Comparison of ENCODE assay signal across 16 cellular contexts in the genomic region with DNA sequence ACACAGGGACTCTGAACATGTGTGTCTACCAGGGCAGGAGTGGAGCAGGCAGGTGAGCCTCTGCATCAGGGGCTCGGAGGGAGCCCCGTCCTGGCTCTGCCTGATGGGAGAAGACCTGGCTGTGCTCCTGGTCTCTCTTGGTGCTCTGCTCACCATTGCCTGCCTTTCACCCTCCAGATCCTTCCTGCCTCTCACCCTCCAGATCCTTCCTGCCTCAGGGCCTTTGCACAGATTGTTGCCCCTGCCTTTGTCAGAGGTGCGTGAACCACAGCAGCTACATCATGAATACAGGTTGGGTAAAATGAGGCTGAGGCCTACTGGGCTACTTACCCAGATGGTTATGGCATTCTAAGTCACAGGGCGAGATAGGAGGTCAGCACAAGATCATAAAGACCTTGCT. TPM values are rescaled to one million over a fixed set of nuclear protein-coding genes. Genes with fewer than 3 reads are reported as not detected.
DNase-seq lines count a peak whose midpoint lies in the region; ATAC-seq, FAIRE-seq and TF ChIP-seq lines count a peak whose summit lies in the region.
"Had no signal": no experiment of that assay in that cellular context is flagged by ENCODE, and none has a peak within 500 bp of the region (broad histone marks: within the 10 kb centered on the region; RNA-seq: fewer than 3 reads in every experiment).

No MANE protein-coding gene starts in this region.

- POLR2A ChIA-PET in WTC11 (lab: Charles Lee): no interaction called here

- H3K9me3 Mint-ChIP-seq in GM23338: peaks cover 14% of the 10 kb centered on the region; the same call in 2 of the 3 replicates
- H3K9me3 Mint-ChIP-seq in WTC11: peaks cover 23% of the 10 kb centered on the region
- H3K9me3 Mint-ChIP-seq in osteocyte (ENCODE audit: unreplicated experiment): peaks cover 6% of the 10 kb centered on the region
- H3K9me3 Mint-ChIP-seq: CD4-positive, CD25-positive, alpha-beta regulatory T cell had no signal

- DNase-seq in GM23338 (ENCODE audit: low spot score) (no peak), WTC11 (ENCODE audit: low spot score) (no peak), hepatocyte (ENCODE audit: low spot score) (no peak), osteocyte (ENCODE audit: extremely low spot score, unreplicated experiment) (no peak), hypothalamus (lab: John Stamatoyannopoulos, UW) (no peak), NCI-H446 (lab: John Stamatoyannopoulos, UW) (no peak), GM19239 (ENCODE audit: insufficient read length, low spot score) (no peak)
- no peak for DNase-seq in stimulated activated CD4-positive, alpha-beta T cell treated with anti-CD3 and anti-CD28 coated beads, Interleukin-1b, Interleukin-23, amount 100 ng/mL, for 48 hours
- DNase-seq: AML-193; CD4-positive, CD25-positive, alpha-beta regulatory T cell; HCEC 1CT; NCI-H1048; NCI-H1694; NCI-H69; SHP77 had no signal

- TF ChIP-seq CTCF in GM23338 (conservative IDR thresholded peaks at IDR 0.05; ENCODE audit: low read depth in 2 of 2) (no peak), WTC11 (IDR thresholded peaks at IDR 0.05) (no peak), hepatocyte (IDR thresholded peaks at IDR 0.05; ENCODE audit: poor library complexity) (no peak), osteocyte (IDR thresholded peaks at IDR 0.05) (no peak)

- H3K4me3 Mint-ChIP-seq in GM23338 (no peak overlapping the region), WTC11 (no peak overlapping the region), osteocyte (ENCODE audit: unreplicated experiment) (peak overlapping the region; percentile 34)
- H3K4me3 Mint-ChIP-seq: CD4-positive, CD25-positive, alpha-beta regulatory T cell had no signal

- H3K4me3 ChIP-seq in GM23338 (no peak overlapping the region), hepatocyte (no peak overlapping the region)

- H3F3A ChIP-seq in GM23338 (replicated peaks; ENCODE audit: low read depth): peaks cover 14% of the 10 kb centered on the region

- WGBS in hepatocyte (ENCODE audit: low lambda C conversion rate, missing lambda C conversion rate): 98% methylated on average over 4 of the region's 4 CpGs

- FAIRE-seq in GM19239 (lab: Jason Lieb, UNC): no peak

- H3K27ac ChIP-seq in GM23338 (ENCODE audit: low read depth): peak overlapping the region; percentile 92
- H3K27ac ChIP-seq in hepatocyte: no peak overlapping the region

- H3K4me2 ChIP-seq in GM23338: no peak overlapping the region
- peak overlapping the region; percentile 40 for H3K4me2 ChIP-seq in hepatocyte

- H3K27ac Mint-ChIP-seq in GM23338 (peak overlapping the region; percentile 84; the same call in 1 of the 2 replicates), WTC11 (peak overlapping the region; percentile 92), osteocyte (ENCODE audit: unreplicated experiment) (peak overlapping the region; percentile 87)
- H3K27ac Mint-ChIP-seq: CD4-positive, CD25-positive, alpha-beta regulatory T cell had no signal

- CTCF ChIA-PET in WTC11 (lab: Charles Lee): no interaction called here

- H2AFZ ChIP-seq in GM23338 (no peak overlapping the region), hepatocyte (no peak overlapping the region)

- no peaks in the 10 kb centered on the region for H3K27me3 ChIP-seq in GM23338 (ENCODE audit: insufficient read depth)
- no peaks in the 10 kb centered on the region for H3K27me3 ChIP-seq in hepatocyte

- H3K27me3 Mint-ChIP-seq in GM23338 (ENCODE audit: insufficient read depth, low read depth, poor library complexity) (peaks cover 6% of the 10 kb centered on the region), WTC11 (ENCODE audit: low read depth) (no peaks in the 10 kb centered on the region), osteocyte (ENCODE audit: unreplicated experiment) (no peaks in the 10 kb centered on the region)
- H3K27me3 Mint-ChIP-seq: CD4-positive, CD25-positive, alpha-beta regulatory T cell had no signal

- peaks cover 14% of the 10 kb centered on the region for H3K4me1 ChIP-seq in GM23338 (ENCODE audit: insufficient read depth)
- H3K4me1 ChIP-seq in hepatocyte (ENCODE audit: insufficient read depth): peaks cover 5% of the 10 kb centered on the region

- H3K36me3 ChIP-seq in GM23338 (ENCODE audit: insufficient read depth): no peaks in the 10 kb centered on the region
- no peaks in the 10 kb centered on the region for H3K36me3 ChIP-seq in hepatocyte (replicated peaks; ENCODE audit: insufficient read depth, low read depth)

- peaks cover 51% of the 10 kb centered on the region; the same call in 1 of the 2 replicates for H3K79me2 ChIP-seq in GM23338 (replicated peaks; ENCODE audit: insufficient read depth)
- no peaks in the 10 kb centered on the region for H3K79me2 ChIP-seq in hepatocyte

- H3K36me3 Mint-ChIP-seq in GM23338 (ENCODE audit: low read depth) (peaks cover 49% of the 10 kb centered on the region), WTC11 (peaks cover 28% of the 10 kb centered on the region), osteocyte (ENCODE audit: unreplicated experiment) (peaks cover 15% of the 10 kb centered on the region)
- H3K36me3 Mint-ChIP-seq: CD4-positive, CD25-positive, alpha-beta regulatory T cell had no signal

- H3K4me1 Mint-ChIP-seq in GM23338 (peaks cover 15% of the 10 kb centered on the region), WTC11 (peaks cover 15% of the 10 kb centered on the region), osteocyte (ENCODE audit: unreplicated experiment) (peaks cover 66% of the 10 kb centered on the region)

- H4K20me1 ChIP-seq in GM23338 (replicated peaks; ENCODE audit: insufficient read depth): no peaks in the 10 kb centered on the region
- H4K20me1 ChIP-seq in hepatocyte (ENCODE audit: insufficient read depth, poor library complexity, severe bottlenecking): no peaks in the 10 kb centered on the region

- H3K9me3 ChIP-seq in hepatocyte (ENCODE audit: low read depth): no peaks in the 10 kb centered on the region

- H3K9me2 ChIP-seq in GM23338 (ENCODE audit: insufficient read depth) (no peaks in the 10 kb centered on the region), hepatocyte (replicated peaks; ENCODE audit: insufficient read depth) (no peaks in the 10 kb centered on the region)

- no peak; the same call in 2 of the 3 replicates for ATAC-seq in GM23338
- no peak for ATAC-seq in WTC11

TF ChIP-seq in GM23338, 12 proteins besides CTCF, POLR2A, EP300 and RAD21 (continues in another document):
- TF ChIP-seq EZH2phosphoT487 (IDR thresholded peaks at IDR 0.05; ENCODE audit: unreplicated experiment): no peak
- TF ChIP-seq CREB1 (CRISPR knock-in tag; IDR thresholded peaks at IDR 0.05; ENCODE audit: low read depth): no peak

TF ChIP-seq in WTC11, 78 proteins besides CTCF, POLR2A, EP300 and RAD21:
- TF ChIP-seq ZNF416 (CRISPR knock-in tag; IDR thresholded peaks at IDR 0.05) (no peak), GTF2I (CRISPR knock-in tag; conservative IDR thresholded peaks at IDR 0.05) (peak; percentile 40; the same call in 1 of the 2 replicates)

RNA-seq across cellular contexts. Expression of gene COL26A1, which starts 16.6 kb away (rescaled TPM):
- total RNA-seq in GM23338 (2014; rRNA removed; shearing (Covaris generic)): 51.7 and 55.0 TPM in 2 replicates
- 17.8 and 20.6 TPM in 2 replicates for polyA plus RNA-seq in GM23338 (2016; fragmentation: Nextera tagmentation; extraction: Ambion mirVana)
- total RNA-seq in WTC11 (2021): 64.4 to 70.9 TPM (median 67.0 TPM) in 3 replicates
- total RNA-seq in hepatocyte: 9.4 and 11.6 TPM in 2 replicates
- polyA plus RNA-seq in hepatocyte: 10.8 and 19.1 TPM in 2 replicates
- 124 and 128 TPM in 2 replicates for total RNA-seq in osteocyte
- total RNA-seq: CD4-positive, CD25-positive, alpha-beta regulatory T cell; MCF 10A had no signal
- polyA plus RNA-seq: CD4-positive, CD25-positive, alpha-beta regulatory T cell had no signal

RNA-seq across cellular contexts. Expression of gene IFT22, which starts 57.7 kb away (rescaled TPM):
- total RNA-seq in GM23338 (2014; rRNA removed; shearing (Covaris generic)): 13.8 and 22.5 TPM in 2 replicates
- polyA plus RNA-seq in GM23338 (2016; fragmentation: Nextera tagmentation; extraction: Ambion mirVana) (28.6 and 38.8 TPM in 2 replicates), hepatocyte (29.8 and 42.2 TPM in 2 replicates)
- total RNA-seq in WTC11 (2021) (13.7 to 16.6 TPM (median 15.5 TPM) in 3 replicates), hepatocyte (24.2 and 30.5 TPM in 2 replicates), osteocyte (25.2 and 29.3 TPM in 2 replicates)
